ENCODE assay signal across 26 cellular contexts in the genomic region with DNA sequence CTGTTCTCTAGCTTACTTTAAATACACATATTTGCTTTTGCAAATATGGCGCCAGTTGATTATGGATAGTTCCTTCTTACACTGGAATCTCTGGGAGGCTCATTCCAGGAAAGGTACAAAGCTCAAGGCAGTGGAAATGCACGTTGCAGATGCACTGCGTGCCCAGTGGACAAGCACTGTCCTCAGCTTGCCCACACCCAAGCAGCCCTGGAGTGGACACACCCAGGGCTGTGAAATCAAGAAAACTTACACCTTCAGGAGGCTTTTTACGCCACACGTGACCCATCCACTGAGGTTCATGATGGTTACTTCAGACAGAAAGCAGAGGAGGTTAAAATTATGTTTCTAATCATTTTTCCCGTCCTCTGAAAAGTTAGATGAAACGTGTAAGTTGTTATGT.
"Had no signal": no experiment of that assay in that cellular context is flagged by ENCODE, and none has a peak within 500 bp of the region (broad histone marks: within the 10 kb centered on the region; RNA-seq: fewer than 3 reads in every experiment).

No MANE protein-coding gene starts in this region.

- H3K36me3 ChIP-seq: brain microvascular endothelial cell, cardiac muscle cell, SJCRH30 had no signal

- H3K27me3 ChIP-seq: brain microvascular endothelial cell, cardiac muscle cell, SJCRH30 had no signal

- H3K9me3 ChIP-seq: SJCRH30, SK-N-SH had no signal

- H3K9ac ChIP-seq: SK-N-SH had no signal

- H3K4me3 ChIP-seq: cardiac muscle cell, SJCRH30 had no signal

- DNase-seq: activated CD4-positive, alpha-beta memory T cell treated with anti-CD3 and anti-CD28 coated beads for 36 hours; activated CD4-positive, alpha-beta T cell treated with anti-CD3 and anti-CD28 coated beads, Interleukin-2, amount 10 ng/mL, durations not matched to agents 7 days and 5 days; activated CD4-positive, CD25-positive, alpha-beta regulatory T cell; activated CD8-positive, alpha-beta memory T cell treated with anti-CD3 and anti-CD28 coated beads for 24 hours; activated gamma-delta T cell treated with Interleukin-2 at 50 U/mL for 16 hours; activated naive CD4-positive, alpha-beta T cell treated with anti-CD3 and anti-CD28 coated beads, Interleukin-2, amount 10 ng/mL, durations not matched to agents 7 days and 5 days; activated naive CD8-positive, alpha-beta T cell treated with anti-CD3 and anti-CD28 coated beads for 36 hours; activated T-cell treated with anti-CD3 and anti-CD28 coated beads, Interleukin-2, amount 50 U/mL, for 72 hours; brain microvascular endothelial cell; KG1; NCI-H1092; NCI-H1417 treated with DMSO at 0.1 percent for 48 hours; NCI-H187; NCI-H2081; NCI-H446; NCI-H524; NCI-H82; OCI-M1; Right ventricle myocardium superior; SJCRH30; SK-N-SH; T-helper 1 cell had no signal

- H3K4me2 ChIP-seq: SK-N-SH had no signal

- ATAC-seq: activated T-cell treated with anti-CD3 and anti-CD28 coated beads, Interleukin-2, amount 50 U/mL, for 72 hours; Panc1 had no signal

- H3K27ac ChIP-seq: brain microvascular endothelial cell, cardiac muscle cell, RWPE1, SJCRH30, VCaP had no signal
